In genomic region chr5:6637590-6637989, GRCh38 we compare ENCODE assay signal across 24 cellular contexts.
"Had no signal": no experiment of that assay in that cellular context is flagged by ENCODE, and none has a peak within 500 bp of the region (broad histone marks: within the 10 kb centered on the region; RNA-seq: fewer than 3 reads in every experiment).

No MANE protein-coding gene starts in this region.

- H3K27me3 ChIP-seq: testis, upper lobe of left lung had no signal

- H3K4me3 Mint-ChIP-seq: activated CD4-positive, alpha-beta T cell treated with anti-CD3 and anti-CD28 coated beads for 36 hours; activated CD8-positive, alpha-beta T cell treated with anti-CD3 and anti-CD28 coated beads for 36 hours; activated naive CD8-positive, alpha-beta T cell treated with anti-CD3 and anti-CD28 coated beads for 36 hours; central memory CD8-positive, alpha-beta T cell; immature natural killer cell; T-cell had no signal

- H3K9me3 Mint-ChIP-seq: activated CD8-positive, alpha-beta T cell treated with anti-CD3 and anti-CD28 coated beads for 36 hours; activated naive CD8-positive, alpha-beta T cell treated with anti-CD3 and anti-CD28 coated beads for 36 hours; brain; central memory CD8-positive, alpha-beta T cell; immature natural killer cell; naive B cell; T-cell had no signal

- H3K27ac ChIP-seq: testis had no signal

- ATAC-seq: activated CD4-positive, alpha-beta T cell treated with anti-CD3 and anti-CD28 coated beads for 36 hours; activated CD8-positive, alpha-beta T cell treated with anti-CD3 and anti-CD28 coated beads for 36 hours; left cardiac atrium; stimulated activated naive CD8-positive, alpha-beta T cell treated with anti-CD3 and anti-CD28 coated beads, Interleukin-15, Interleukin-2, amounts not matched to agents 100 U/mL and 50 U/mL, for 24 hours; T-cell had no signal

- H3K4me2 ChIP-seq: SK-N-SH, smooth muscle cell had no signal

- DNase-seq: activated CD4-positive, alpha-beta T cell treated with anti-CD3 and anti-CD28 coated beads for 36 hours; activated CD8-positive, alpha-beta memory T cell treated with anti-CD3 and anti-CD28 coated beads, Interleukin-2, amount 50 U/mL, for 4 hours; activated CD8-positive, alpha-beta T cell treated with anti-CD3 and anti-CD28 coated beads for 36 hours; activated effector memory CD4-positive, alpha-beta T cell treated with anti-CD3 and anti-CD28 coated beads, Interleukin-2, amount 50 U/mL, for 16 hours; activated naive CD8-positive, alpha-beta T cell treated with anti-CD3 and anti-CD28 coated beads for 36 hours; activated T-cell treated with anti-CD3 and anti-CD28 coated beads, Interleukin-2, amount 50 U/mL, for 48 hours; amygdala; cortex of kidney; effector CD4-positive, alpha-beta T cell; foreskin melanocyte; immature natural killer cell; left cardiac atrium; naive B cell; nucleus accumbens; SK-N-SH; stimulated activated CD4-positive, alpha-beta T cell treated with anti-CD3 and anti-CD28 coated beads, Interleukin-4, amount 100 ng/mL, for 4 hours; stimulated activated CD8-positive, alpha-beta memory T cell treated with anti-CD3 and anti-CD28 coated beads, Interleukin-4, amount 100 ng/mL, for 48 hours; stimulated activated naive CD8-positive, alpha-beta T cell treated with anti-CD3 and anti-CD28 coated beads, Interleukin-15, Interleukin-2, amounts not matched to agents 100 U/mL and 50 U/mL, for 24 hours; T-cell; testis; upper lobe of left lung had no signal

- H3K9ac ChIP-seq: SK-N-SH had no signal

- H3K27ac Mint-ChIP-seq: activated CD4-positive, alpha-beta T cell treated with anti-CD3 and anti-CD28 coated beads for 36 hours; activated CD8-positive, alpha-beta T cell treated with anti-CD3 and anti-CD28 coated beads for 36 hours; activated naive CD8-positive, alpha-beta T cell treated with anti-CD3 and anti-CD28 coated beads for 36 hours; immature natural killer cell; T-cell had no signal

- H3K36me3 Mint-ChIP-seq: naive B cell, T-cell had no signal

- H3K27me3 Mint-ChIP-seq: activated CD4-positive, alpha-beta T cell treated with anti-CD3 and anti-CD28 coated beads for 36 hours; activated CD8-positive, alpha-beta T cell treated with anti-CD3 and anti-CD28 coated beads for 36 hours; activated naive CD8-positive, alpha-beta T cell treated with anti-CD3 and anti-CD28 coated beads for 36 hours; brain; central memory CD8-positive, alpha-beta T cell; naive B cell; T-cell had no signal

- H3K9me3 ChIP-seq: SK-N-SH, testis, upper lobe of left lung had no signal

- H3K36me3 ChIP-seq: upper lobe of left lung had no signal

- H3K4me3 ChIP-seq: smooth muscle cell, testis, upper lobe of left lung had no signal
